1 cellular context compared by ENCODE assay signal in genomic region chr5:55771175-55771655, GRCh38.
TF ChIP-seq lines count a peak whose summit lies in the region.

No MANE protein-coding gene starts in this region.

TF ChIP-seq in GM12878, 131 proteins besides CTCF, POLR2A, EP300 and RAD21 (continued from another document and continues in another):
- no peak for TF ChIP-seq PBX3 (IDR thresholded peaks at IDR 0.05; ENCODE audit: insufficient replicate concordance, low read depth, low read length)
- TF ChIP-seq ZNF274 (IDR thresholded peaks at IDR 0.05; ENCODE audit: insufficient read depth, insufficient read length), result no peak
- TF ChIP-seq, protein P1, sequence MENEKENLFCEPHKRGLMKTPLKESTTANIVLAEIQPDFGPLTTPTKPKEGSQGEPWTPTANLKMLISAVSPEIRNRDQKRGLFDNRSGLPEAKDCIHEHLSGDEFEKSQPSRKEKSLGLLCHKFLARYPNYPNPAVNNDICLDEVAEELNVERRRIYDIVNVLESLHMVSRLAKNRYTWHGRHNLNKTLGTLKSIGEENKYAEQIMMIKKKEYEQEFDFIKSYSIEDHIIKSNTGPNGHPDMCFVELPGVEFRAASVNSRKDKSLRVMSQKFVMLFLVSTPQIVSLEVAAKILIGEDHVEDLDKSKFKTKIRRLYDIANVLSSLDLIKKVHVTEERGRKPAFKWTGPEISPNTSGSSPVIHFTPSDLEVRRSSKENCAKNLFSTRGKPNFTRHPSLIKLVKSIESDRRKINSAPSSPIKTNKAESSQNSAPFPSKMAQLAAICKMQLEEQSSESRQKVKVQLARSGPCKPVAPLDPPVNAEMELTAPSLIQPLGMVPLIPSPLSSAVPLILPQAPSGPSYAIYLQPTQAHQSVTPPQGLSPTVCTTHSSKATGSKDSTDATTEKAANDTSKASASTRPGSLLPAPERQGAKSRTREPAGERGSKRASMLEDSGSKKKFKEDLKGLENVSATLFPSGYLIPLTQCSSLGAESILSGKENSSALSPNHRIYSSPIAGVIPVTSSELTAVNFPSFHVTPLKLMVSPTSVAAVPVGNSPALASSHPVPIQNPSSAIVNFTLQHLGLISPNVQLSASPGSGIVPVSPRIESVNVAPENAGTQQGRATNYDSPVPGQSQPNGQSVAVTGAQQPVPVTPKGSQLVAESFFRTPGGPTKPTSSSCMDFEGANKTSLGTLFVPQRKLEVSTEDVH (IDR thresholded peaks at IDR 0.05; ENCODE audit: low read depth, partially characterized antibody), result no peak
- no peak for TF ChIP-seq ZZZ3 (IDR thresholded peaks at IDR 0.05; ENCODE audit: control insufficient read depth, insufficient read length, low read depth)
- TF ChIP-seq RUNX3 (IDR thresholded peaks at IDR 0.05; ENCODE audit: low read length), result peak; percentile 93
- TF ChIP-seq, protein P2, sequence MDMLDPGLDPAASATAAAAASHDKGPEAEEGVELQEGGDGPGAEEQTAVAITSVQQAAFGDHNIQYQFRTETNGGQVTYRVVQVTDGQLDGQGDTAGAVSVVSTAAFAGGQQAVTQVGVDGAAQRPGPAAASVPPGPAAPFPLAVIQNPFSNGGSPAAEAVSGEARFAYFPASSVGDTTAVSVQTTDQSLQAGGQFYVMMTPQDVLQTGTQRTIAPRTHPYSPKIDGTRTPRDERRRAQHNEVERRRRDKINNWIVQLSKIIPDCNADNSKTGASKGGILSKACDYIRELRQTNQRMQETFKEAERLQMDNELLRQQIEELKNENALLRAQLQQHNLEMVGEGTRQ (IDR thresholded peaks at IDR 0.05; ENCODE audit: borderline replicate concordance, low read depth, low read length), result no peak
- TF ChIP-seq, protein P3, sequence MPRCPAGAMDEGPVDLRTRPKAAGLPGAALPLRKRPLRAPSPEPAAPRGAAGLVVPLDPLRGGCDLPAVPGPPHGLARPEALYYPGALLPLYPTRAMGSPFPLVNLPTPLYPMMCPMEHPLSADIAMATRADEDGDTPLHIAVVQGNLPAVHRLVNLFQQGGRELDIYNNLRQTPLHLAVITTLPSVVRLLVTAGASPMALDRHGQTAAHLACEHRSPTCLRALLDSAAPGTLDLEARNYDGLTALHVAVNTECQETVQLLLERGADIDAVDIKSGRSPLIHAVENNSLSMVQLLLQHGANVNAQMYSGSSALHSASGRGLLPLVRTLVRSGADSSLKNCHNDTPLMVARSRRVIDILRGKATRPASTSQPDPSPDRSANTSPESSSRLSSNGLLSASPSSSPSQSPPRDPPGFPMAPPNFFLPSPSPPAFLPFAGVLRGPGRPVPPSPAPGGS (IDR thresholded peaks at IDR 0.05; ENCODE audit: borderline replicate concordance, insufficient read depth, low read depth, low read length, poor library complexity, severe bottlenecking), result peak; percentile 49
- no peak for TF ChIP-seq ZBED1 (IDR thresholded peaks at IDR 0.05; ENCODE audit: borderline replicate concordance)
- TF ChIP-seq STAT3 (IDR thresholded peaks at IDR 0.05; ENCODE audit: low read depth, low read length), result no peak
- TF ChIP-seq POU2F2 (IDR thresholded peaks at IDR 0.05; ENCODE audit: borderline replicate concordance, low read depth, low read length), result no peak
- TF ChIP-seq SRF (IDR thresholded peaks at IDR 0.05; ENCODE audit: low read depth in 2 of 2, low read length in 2 of 2), result peak in 1 of 2 experiments; percentile 36; a peak in 1 of 4 replicates
- no peak for TF ChIP-seq KAT2A (conservative IDR thresholded peaks at IDR 0.05; ENCODE audit: control insufficient read depth, low read depth, low read length)
- peak; percentile 53; the same call in 1 of the 2 replicates for TF ChIP-seq GABPA (IDR thresholded peaks at IDR 0.05; ENCODE audit: low read depth)
- TF ChIP-seq BCL11A (IDR thresholded peaks at IDR 0.05; ENCODE audit: low read depth, low read length), result no peak; the same call in 1 of the 2 replicates
- no peak for TF ChIP-seq FOS (IDR thresholded peaks at IDR 0.05; ENCODE audit: borderline replicate concordance, extremely low read depth, insufficient read length)
- TF ChIP-seq, protein P4, sequence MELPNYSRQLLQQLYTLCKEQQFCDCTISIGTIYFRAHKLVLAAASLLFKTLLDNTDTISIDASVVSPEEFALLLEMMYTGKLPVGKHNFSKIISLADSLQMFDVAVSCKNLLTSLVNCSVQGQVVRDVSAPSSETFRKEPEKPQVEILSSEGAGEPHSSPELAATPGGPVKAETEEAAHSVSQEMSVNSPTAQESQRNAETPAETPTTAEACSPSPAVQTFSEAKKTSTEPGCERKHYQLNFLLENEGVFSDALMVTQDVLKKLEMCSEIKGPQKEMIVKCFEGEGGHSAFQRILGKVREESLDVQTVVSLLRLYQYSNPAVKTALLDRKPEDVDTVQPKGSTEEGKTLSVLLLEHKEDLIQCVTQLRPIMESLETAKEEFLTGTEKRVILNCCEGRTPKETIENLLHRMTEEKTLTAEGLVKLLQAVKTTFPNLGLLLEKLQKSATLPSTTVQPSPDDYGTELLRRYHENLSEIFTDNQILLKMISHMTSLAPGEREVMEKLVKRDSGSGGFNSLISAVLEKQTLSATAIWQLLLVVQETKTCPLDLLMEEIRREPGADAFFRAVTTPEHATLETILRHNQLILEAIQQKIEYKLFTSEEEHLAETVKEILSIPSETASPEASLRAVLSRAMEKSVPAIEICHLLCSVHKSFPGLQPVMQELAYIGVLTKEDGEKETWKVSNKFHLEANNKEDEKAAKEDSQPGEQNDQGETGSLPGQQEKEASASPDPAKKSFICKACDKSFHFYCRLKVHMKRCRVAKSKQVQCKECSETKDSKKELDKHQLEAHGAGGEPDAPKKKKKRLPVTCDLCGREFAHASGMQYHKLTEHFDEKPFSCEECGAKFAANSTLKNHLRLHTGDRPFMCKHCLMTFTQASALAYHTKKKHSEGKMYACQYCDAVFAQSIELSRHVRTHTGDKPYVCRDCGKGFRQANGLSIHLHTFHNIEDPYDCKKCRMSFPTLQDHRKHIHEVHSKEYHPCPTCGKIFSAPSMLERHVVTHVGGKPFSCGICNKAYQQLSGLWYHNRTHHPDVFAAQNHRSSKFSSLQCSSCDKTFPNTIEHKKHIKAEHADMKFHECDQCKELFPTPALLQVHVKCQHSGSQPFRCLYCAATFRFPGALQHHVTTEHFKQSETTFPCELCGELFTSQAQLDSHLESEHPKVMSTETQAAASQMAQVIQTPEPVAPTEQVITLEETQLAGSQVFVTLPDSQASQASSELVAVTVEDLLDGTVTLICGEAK (IDR thresholded peaks at IDR 0.05; ENCODE audit: borderline replicate concordance), result no peak
- TF ChIP-seq, protein P5, sequence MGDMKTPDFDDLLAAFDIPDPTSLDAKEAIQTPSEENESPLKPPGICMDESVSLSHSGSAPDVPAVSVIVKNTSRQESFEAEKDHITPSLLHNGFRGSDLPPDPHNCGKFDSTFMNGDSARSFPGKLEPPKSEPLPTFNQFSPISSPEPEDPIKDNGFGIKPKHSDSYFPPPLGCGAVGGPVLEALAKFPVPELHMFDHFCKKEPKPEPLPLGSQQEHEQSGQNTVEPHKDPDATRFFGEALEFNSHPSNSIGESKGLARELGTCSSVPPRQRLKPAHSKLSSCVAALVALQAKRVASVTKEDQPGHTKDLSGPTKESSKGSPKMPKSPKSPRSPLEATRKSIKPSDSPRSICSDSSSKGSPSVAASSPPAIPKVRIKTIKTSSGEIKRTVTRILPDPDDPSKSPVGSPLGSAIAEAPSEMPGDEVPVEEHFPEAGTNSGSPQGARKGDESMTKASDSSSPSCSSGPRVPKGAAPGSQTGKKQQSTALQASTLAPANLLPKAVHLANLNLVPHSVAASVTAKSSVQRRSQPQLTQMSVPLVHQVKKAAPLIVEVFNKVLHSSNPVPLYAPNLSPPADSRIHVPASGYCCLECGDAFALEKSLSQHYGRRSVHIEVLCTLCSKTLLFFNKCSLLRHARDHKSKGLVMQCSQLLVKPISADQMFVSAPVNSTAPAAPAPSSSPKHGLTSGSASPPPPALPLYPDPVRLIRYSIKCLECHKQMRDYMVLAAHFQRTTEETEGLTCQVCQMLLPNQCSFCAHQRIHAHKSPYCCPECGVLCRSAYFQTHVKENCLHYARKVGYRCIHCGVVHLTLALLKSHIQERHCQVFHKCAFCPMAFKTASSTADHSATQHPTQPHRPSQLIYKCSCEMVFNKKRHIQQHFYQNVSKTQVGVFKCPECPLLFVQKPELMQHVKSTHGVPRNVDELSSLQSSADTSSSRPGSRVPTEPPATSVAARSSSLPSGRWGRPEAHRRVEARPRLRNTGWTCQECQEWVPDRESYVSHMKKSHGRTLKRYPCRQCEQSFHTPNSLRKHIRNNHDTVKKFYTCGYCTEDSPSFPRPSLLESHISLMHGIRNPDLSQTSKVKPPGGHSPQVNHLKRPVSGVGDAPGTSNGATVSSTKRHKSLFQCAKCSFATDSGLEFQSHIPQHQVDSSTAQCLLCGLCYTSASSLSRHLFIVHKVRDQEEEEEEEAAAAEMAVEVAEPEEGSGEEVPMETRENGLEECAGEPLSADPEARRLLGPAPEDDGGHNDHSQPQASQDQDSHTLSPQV (IDR thresholded peaks at IDR 0.05), result no peak
- no peak for TF ChIP-seq WRNIP1 (IDR thresholded peaks at IDR 0.05; ENCODE audit: borderline replicate concordance, low read depth, low read length)
- peak; percentile 77; the same call in 1 of the 2 replicates for TF ChIP-seq IRF4 (IDR thresholded peaks at IDR 0.05; ENCODE audit: low read depth, low read length)
- no peak for TF ChIP-seq ZNF217 (IDR thresholded peaks at IDR 0.05)
- TF ChIP-seq HDAC6 (IDR thresholded peaks at IDR 0.05; ENCODE audit: unreplicated experiment), result no peak
- TF ChIP-seq RFX5 (IDR thresholded peaks at IDR 0.05; ENCODE audit: low read depth, low read length), result no peak
- TF ChIP-seq BRCA1 (IDR thresholded peaks at IDR 0.05; ENCODE audit: low read depth, low read length), result no peak
- no peak for TF ChIP-seq ASH2L (IDR thresholded peaks at IDR 0.05; ENCODE audit: borderline replicate concordance, low read depth)
- TF ChIP-seq, protein P6, sequence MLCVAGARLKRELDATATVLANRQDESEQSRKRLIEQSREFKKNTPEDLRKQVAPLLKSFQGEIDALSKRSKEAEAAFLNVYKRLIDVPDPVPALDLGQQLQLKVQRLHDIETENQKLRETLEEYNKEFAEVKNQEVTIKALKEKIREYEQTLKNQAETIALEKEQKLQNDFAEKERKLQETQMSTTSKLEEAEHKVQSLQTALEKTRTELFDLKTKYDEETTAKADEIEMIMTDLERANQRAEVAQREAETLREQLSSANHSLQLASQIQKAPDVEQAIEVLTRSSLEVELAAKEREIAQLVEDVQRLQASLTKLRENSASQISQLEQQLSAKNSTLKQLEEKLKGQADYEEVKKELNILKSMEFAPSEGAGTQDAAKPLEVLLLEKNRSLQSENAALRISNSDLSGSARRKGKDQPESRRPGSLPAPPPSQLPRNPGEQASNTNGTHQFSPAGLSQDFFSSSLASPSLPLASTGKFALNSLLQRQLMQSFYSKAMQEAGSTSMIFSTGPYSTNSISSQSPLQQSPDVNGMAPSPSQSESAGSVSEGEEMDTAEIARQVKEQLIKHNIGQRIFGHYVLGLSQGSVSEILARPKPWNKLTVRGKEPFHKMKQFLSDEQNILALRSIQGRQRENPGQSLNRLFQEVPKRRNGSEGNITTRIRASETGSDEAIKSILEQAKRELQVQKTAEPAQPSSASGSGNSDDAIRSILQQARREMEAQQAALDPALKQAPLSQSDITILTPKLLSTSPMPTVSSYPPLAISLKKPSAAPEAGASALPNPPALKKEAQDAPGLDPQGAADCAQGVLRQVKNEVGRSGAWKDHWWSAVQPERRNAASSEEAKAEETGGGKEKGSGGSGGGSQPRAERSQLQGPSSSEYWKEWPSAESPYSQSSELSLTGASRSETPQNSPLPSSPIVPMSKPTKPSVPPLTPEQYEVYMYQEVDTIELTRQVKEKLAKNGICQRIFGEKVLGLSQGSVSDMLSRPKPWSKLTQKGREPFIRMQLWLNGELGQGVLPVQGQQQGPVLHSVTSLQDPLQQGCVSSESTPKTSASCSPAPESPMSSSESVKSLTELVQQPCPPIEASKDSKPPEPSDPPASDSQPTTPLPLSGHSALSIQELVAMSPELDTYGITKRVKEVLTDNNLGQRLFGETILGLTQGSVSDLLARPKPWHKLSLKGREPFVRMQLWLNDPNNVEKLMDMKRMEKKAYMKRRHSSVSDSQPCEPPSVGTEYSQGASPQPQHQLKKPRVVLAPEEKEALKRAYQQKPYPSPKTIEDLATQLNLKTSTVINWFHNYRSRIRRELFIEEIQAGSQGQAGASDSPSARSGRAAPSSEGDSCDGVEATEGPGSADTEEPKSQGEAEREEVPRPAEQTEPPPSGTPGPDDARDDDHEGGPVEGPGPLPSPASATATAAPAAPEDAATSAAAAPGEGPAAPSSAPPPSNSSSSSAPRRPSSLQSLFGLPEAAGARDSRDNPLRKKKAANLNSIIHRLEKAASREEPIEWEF (IDR thresholded peaks at IDR 0.05; ENCODE audit: insufficient replicate concordance, low read depth, low read length), result no peak
- no peak for TF ChIP-seq PAX8 (IDR thresholded peaks at IDR 0.05)
- peak; percentile 90; the same call in 1 of the 2 replicates for TF ChIP-seq FOXM1 (IDR thresholded peaks at IDR 0.05; ENCODE audit: low read depth, low read length)
- TF ChIP-seq NFYA (IDR thresholded peaks at IDR 0.05; ENCODE audit: borderline replicate concordance, low read depth, low read length), result no peak
- no peak for TF ChIP-seq ZNF687 (IDR thresholded peaks at IDR 0.05)
